Comparison of ENCODE assay signal across 26 cellular contexts in the genomic region with DNA sequence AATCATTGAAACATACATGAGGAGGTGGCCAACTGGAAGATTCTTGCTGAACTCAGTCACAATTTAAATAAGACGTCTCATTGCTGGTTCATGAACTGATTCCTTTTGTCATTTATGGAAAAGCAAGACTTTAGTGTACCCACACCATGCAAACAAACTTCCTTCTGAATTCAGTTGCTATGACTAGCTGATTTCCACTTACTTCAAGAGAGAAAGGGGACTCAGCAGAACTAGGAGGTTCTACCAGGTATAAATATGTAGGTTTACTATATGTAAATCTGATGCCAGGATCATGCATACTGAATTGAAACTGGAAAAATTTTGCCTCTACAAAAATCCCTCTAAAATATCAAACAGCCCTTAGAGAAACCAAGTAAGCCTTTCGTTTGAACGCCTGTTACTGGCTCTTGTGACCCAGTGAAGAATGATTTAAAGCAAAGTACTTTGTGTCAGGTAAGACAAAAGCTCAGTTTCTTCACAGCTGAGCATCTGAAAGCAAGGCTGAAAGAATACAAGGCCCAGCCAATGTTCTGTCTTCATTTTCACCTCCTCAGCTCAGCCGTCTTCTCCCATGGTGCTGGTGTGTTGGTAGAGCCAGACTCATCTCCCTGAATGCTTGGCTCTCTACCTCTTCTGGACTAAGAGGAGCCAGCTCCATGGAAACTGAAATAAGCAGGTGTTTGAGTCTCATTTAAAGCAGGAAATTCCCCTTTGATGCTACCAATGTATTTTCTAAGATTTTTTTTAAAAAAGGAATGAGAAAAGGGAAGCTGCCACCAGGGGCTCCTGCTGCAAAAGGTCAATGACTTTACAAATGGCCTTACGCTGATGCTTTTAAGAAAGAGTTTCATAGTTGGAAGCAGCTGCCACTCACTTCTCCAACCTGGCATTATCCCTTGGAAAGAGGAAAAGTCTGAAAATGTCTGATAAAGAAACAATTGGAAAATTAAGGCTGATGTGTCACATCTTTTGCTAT.
DNase-seq lines count a peak whose midpoint lies in the region; ATAC-seq and TF ChIP-seq lines count a peak whose summit lies in the region.
"Had no signal": no experiment of that assay in that cellular context is flagged by ENCODE, and none has a peak within 500 bp of the region (broad histone marks: within the 10 kb centered on the region; RNA-seq: fewer than 3 reads in every experiment).

No MANE protein-coding gene starts in this region.

- no peak overlapping the region for H2BK120ac ChIP-seq in mesendoderm (ENCODE audit: low read depth, low read length)

- H3K27me3 ChIP-seq in mesendoderm (ENCODE audit: insufficient read depth, low read length, poor library complexity): no peaks in the 10 kb centered on the region
- H3K27me3 ChIP-seq: BE2C, SJSA1 had no signal

- H2AK5ac ChIP-seq in mesendoderm (ENCODE audit: low read length): no peak overlapping the region

- no peaks in the 10 kb centered on the region for H3K79me1 ChIP-seq in mesendoderm (ENCODE audit: low read length)

- no peak overlapping the region for H3K27ac ChIP-seq in mesendoderm (ENCODE audit: low read depth, low read length)
- H3K27ac ChIP-seq: 22Rv1, SJSA1 had no signal

- no peak overlapping the region for H4K8ac ChIP-seq in mesendoderm (ENCODE audit: low read depth, low read length)

- H2BK5ac ChIP-seq in mesendoderm (ENCODE audit: low read length): no peak overlapping the region

- H3K36me3 Mint-ChIP-seq in WTC11: peaks cover 2% of the 10 kb centered on the region; the same call in 1 of the 2 replicates
- H3K36me3 Mint-ChIP-seq in stimulated activated naive B cell treated with anti-CD40 and anti-IgM and Interleukin-4, amounts not matched to agents 10 μg/mL and 1 μg/mL and 100 μg/mL, for 72 hours: no peaks in the 10 kb centered on the region
- H3K36me3 Mint-ChIP-seq: CD14-positive monocyte had no signal

- peaks cover 7% of the 10 kb centered on the region for H3K9me3 Mint-ChIP-seq in WTC11
- H3K9me3 Mint-ChIP-seq in stimulated activated naive B cell treated with anti-CD40 and anti-IgM and Interleukin-4, amounts not matched to agents 10 μg/mL and 1 μg/mL and 100 μg/mL, for 72 hours: peaks cover 0 to 3% of the 10 kb centered on the region in 2 donors

- peak; percentile 61 for ATAC-seq in WTC11
- ATAC-seq in stimulated activated naive B cell treated with anti-CD40 and anti-IgM and Interleukin-4, amounts not matched to agents 10 μg/mL and 1 μg/mL and 100 μg/mL, for 72 hours (replicated peaks): peak; percentile 74 to 75
- ATAC-seq: K562 had no signal

- no peak overlapping the region for H3K4me2 ChIP-seq in mesendoderm (ENCODE audit: low read length)

- peak; percentile 1 for DNase-seq in NCI-H146 (lab: John Stamatoyannopoulos, UW)
- DNase-seq in NCI-H146 treated with DMSO at 0.1 percent for 48 hours (lab: John Stamatoyannopoulos, UW; ENCODE audit: unreplicated experiment): no peak
- no peak for DNase-seq in WTC11 (ENCODE audit: low spot score)
- peak; percentile 10 for DNase-seq in mesendoderm
- no peak for DNase-seq in stimulated activated naive B cell treated with anti-CD40 and anti-IgM and Interleukin-4, amounts not matched to agents 10 μg/mL and 1 μg/mL and 100 μg/mL, for 72 hours
- no peak for DNase-seq in NCI-H2081 treated with DMSO at 0.1 percent for 48 hours (lab: John Stamatoyannopoulos, UW)
- no peak for DNase-seq in activated CD4-positive, CD25-positive, alpha-beta regulatory T cell treated with anti-CD3 and anti-CD28 coated beads, Interleukin-2, amount 50 U/mL, for 72 hours
- no peak for DNase-seq in glomerular visceral epithelial cell (ENCODE audit: extremely low spot score)
- DNase-seq: BE2C; DMS153; H9; Kasumi-1; NCI-H1092 treated with DMSO at 0.1 percent for 48 hours; NCI-H1436; NCI-H1930; NCI-H2171; NCI-H226; NCI-H510A; NCI-H69; NK-92 treated with Interleukin-12 subunit alpha and Interleukin-12 subunit beta, amount 100 ng/mL, for 24 hours; Right ventricle myocardium superior; RPMI8226 had no signal

- no peaks in the 10 kb centered on the region for H3K27me3 Mint-ChIP-seq in WTC11 (ENCODE audit: low read depth)
- peaks cover 7 to 11% of the 10 kb centered on the region in 2 donors for H3K27me3 Mint-ChIP-seq in stimulated activated naive B cell treated with anti-CD40 and anti-IgM and Interleukin-4, amounts not matched to agents 10 μg/mL and 1 μg/mL and 100 μg/mL, for 72 hours

- no peak overlapping the region for H4K5ac ChIP-seq in mesendoderm (ENCODE audit: low read length)

- H3K9ac ChIP-seq in mesendoderm (ENCODE audit: low read length): no peak overlapping the region

- H3K4me1 ChIP-seq in mesendoderm (ENCODE audit: control insufficient read depth, low read depth, low read length): no peaks in the 10 kb centered on the region
- H3K4me1 ChIP-seq: BE2C, SJSA1 had no signal

- no peak overlapping the region for H3K4me3 ChIP-seq in mesendoderm (ENCODE audit: low read length)
- H3K4me3 ChIP-seq: K562, SJSA1 had no signal

- no peak overlapping the region for H3K18ac ChIP-seq in mesendoderm (ENCODE audit: low read length)

- no peak overlapping the region for H2BK15ac ChIP-seq in mesendoderm (replicated peaks; ENCODE audit: low read depth)

- H3K79me2 ChIP-seq in mesendoderm (ENCODE audit: control insufficient read depth, insufficient read depth, low read length): no peaks in the 10 kb centered on the region

- no peak for TF ChIP-seq CTCF in WTC11 (IDR thresholded peaks at IDR 0.05)

- peaks cover 20% of the 10 kb centered on the region for H3K4me1 Mint-ChIP-seq in WTC11
- H3K4me1 Mint-ChIP-seq in stimulated activated naive B cell treated with anti-CD40 and anti-IgM and Interleukin-4, amounts not matched to agents 10 μg/mL and 1 μg/mL and 100 μg/mL, for 72 hours: peaks cover 13 to 19% of the 10 kb centered on the region in 2 donors
- H3K4me1 Mint-ChIP-seq: CD14-positive monocyte had no signal

- H3K4ac ChIP-seq in mesendoderm (ENCODE audit: low read depth, low read length): no peak overlapping the region

- WGBS in mesendoderm (ENCODE audit: extremely low coverage, insufficient coverage, low lambda C conversion rate): no CpG with 5 or more reads among the region's 5 CpGs

- CTCF ChIA-PET in WTC11 (lab: Charles Lee): interaction anchor here (0.6 to 1.3 kb wide), 5 partner anchors 11 to 747 kb away, joined by 3 to 6 read pairs (median 4); no protein-coding TSS in a partner anchor

- H3K56ac ChIP-seq in mesendoderm (ENCODE audit: low read length): no peak overlapping the region

- no peak overlapping the region for H3K4me3 Mint-ChIP-seq in WTC11
- H3K4me3 Mint-ChIP-seq in stimulated activated naive B cell treated with anti-CD40 and anti-IgM and Interleukin-4, amounts not matched to agents 10 μg/mL and 1 μg/mL and 100 μg/mL, for 72 hours: no peak overlapping the region
- H3K4me3 Mint-ChIP-seq: CD14-positive monocyte, H9 had no signal

- H3K23ac ChIP-seq in mesendoderm (ENCODE audit: low read length): no peak overlapping the region

- POLR2A ChIA-PET in WTC11 (lab: Charles Lee): no interaction called here

- no peaks in the 10 kb centered on the region for H3K36me3 ChIP-seq in mesendoderm (ENCODE audit: control insufficient read depth, insufficient read depth, low read length)
- H3K36me3 ChIP-seq: BE2C, SJSA1 had no signal

- H3K27ac Mint-ChIP-seq in WTC11: no peak overlapping the region
- no peak overlapping the region for H3K27ac Mint-ChIP-seq in stimulated activated naive B cell treated with anti-CD40 and anti-IgM and Interleukin-4, amounts not matched to agents 10 μg/mL and 1 μg/mL and 100 μg/mL, for 72 hours
- H3K27ac Mint-ChIP-seq: CD14-positive monocyte, H9 had no signal

TF ChIP-seq in WTC11, 78 proteins besides CTCF, POLR2A, EP300 and RAD21:
- no peak for TF ChIP-seq HMGA2 (CRISPR knock-in tag; IDR thresholded peaks at IDR 0.05)
- TF ChIP-seq, protein P1, sequence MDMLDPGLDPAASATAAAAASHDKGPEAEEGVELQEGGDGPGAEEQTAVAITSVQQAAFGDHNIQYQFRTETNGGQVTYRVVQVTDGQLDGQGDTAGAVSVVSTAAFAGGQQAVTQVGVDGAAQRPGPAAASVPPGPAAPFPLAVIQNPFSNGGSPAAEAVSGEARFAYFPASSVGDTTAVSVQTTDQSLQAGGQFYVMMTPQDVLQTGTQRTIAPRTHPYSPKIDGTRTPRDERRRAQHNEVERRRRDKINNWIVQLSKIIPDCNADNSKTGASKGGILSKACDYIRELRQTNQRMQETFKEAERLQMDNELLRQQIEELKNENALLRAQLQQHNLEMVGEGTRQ (CRISPR knock-in tag; IDR thresholded peaks at IDR 0.05): no peak
- TF ChIP-seq, protein P2, sequence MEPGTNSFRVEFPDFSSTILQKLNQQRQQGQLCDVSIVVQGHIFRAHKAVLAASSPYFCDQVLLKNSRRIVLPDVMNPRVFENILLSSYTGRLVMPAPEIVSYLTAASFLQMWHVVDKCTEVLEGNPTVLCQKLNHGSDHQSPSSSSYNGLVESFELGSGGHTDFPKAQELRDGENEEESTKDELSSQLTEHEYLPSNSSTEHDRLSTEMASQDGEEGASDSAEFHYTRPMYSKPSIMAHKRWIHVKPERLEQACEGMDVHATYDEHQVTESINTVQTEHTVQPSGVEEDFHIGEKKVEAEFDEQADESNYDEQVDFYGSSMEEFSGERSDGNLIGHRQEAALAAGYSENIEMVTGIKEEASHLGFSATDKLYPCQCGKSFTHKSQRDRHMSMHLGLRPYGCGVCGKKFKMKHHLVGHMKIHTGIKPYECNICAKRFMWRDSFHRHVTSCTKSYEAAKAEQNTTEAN (CRISPR knock-in tag; IDR thresholded peaks at IDR 0.05): no peak
- TF ChIP-seq, protein P3, sequence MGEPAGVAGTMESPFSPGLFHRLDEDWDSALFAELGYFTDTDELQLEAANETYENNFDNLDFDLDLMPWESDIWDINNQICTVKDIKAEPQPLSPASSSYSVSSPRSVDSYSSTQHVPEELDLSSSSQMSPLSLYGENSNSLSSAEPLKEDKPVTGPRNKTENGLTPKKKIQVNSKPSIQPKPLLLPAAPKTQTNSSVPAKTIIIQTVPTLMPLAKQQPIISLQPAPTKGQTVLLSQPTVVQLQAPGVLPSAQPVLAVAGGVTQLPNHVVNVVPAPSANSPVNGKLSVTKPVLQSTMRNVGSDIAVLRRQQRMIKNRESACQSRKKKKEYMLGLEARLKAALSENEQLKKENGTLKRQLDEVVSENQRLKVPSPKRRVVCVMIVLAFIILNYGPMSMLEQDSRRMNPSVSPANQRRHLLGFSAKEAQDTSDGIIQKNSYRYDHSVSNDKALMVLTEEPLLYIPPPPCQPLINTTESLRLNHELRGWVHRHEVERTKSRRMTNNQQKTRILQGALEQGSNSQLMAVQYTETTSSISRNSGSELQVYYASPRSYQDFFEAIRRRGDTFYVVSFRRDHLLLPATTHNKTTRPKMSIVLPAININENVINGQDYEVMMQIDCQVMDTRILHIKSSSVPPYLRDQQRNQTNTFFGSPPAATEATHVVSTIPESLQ (CRISPR knock-in tag; IDR thresholded peaks at IDR 0.05): no peak
- TF ChIP-seq MYBL2 (CRISPR knock-in tag; IDR thresholded peaks at IDR 0.05): no peak

Comparison
In these comparisons a context has a peak if more than half of its experiments do, and no peak if none do; other contexts are left out.
1. DNase-seq: peak in NCI-H146 (single experiment) and mesendoderm (single experiment); none in NCI-H146 treated with DMSO at 0.1 percent for 48 hours (single experiment), WTC11 (single experiment), stimulated activated naive B cell treated with anti-CD40 and anti-IgM and Interleukin-4, amounts not matched to agents 10 μg/mL and 1 μg/mL and 100 μg/mL, for 72 hours (single experiment), NCI-H2081 treated with DMSO at 0.1 percent for 48 hours (single experiment), activated CD4-positive, CD25-positive, alpha-beta regulatory T cell treated with anti-CD3 and anti-CD28 coated beads, Interleukin-2, amount 50 U/mL, for 72 hours (single experiment) and glomerular visceral epithelial cell (single experiment).